In genomic region chr5:79938468-79938867, GRCh38 we compare ENCODE assay signal across 16 cellular contexts. TPM values are rescaled to one million over a fixed set of nuclear protein-coding genes. Genes with fewer than 3 reads are reported as not detected.
DNase-seq lines count a peak whose midpoint lies in the region; ATAC-seq and TF ChIP-seq lines count a peak whose summit lies in the region.
"Had no signal": no experiment of that assay in that cellular context is flagged by ENCODE, and none has a peak within 500 bp of the region (broad histone marks: within the 10 kb centered on the region; RNA-seq: fewer than 3 reads in every experiment).

No MANE protein-coding gene starts in this region.

- in situ Hi-C loops in mammary epithelial cell (cut with MboI; ENCODE audit: low sequenced_read_pairs in 2 of 2) = no loop called here

- BruUV-seq in mammary epithelial cell (replicated peaks; lab: Mats Ljungman, UMichigan) = no TSS peak

- no peaks in the 10 kb centered on the region for H4K20me1 ChIP-seq in mammary epithelial cell (ENCODE audit: insufficient read depth, low read length)

- dilution Hi-C loops in mammary epithelial cell (cut with HindIII; ENCODE audit: low sequenced_read_pairs) = no loop called here

- peak; percentile 26 for DNase-seq in activated naive CD4-positive, alpha-beta T cell treated with anti-CD3 and anti-CD28 coated beads, Interleukin-2, amount 10 ng/mL, durations not matched to agents 7 days and 5 days
- DNase-seq in activated naive CD4-positive, alpha-beta T cell treated with anti-CD3 and anti-CD28 coated beads, Interleukin-2, amount 50 U/mL, for 16 hours = no peak
- DNase-seq in RPMI8226 (peak; percentile 72), mammary epithelial cell (peak; percentile 97), NCI-H187 treated with DMSO at 0.1 percent for 48 hours (lab: John Stamatoyannopoulos, UW) (no peak), NCI-H774 (lab: John Stamatoyannopoulos, UW) (no peak)
- peak; percentile 10 for DNase-seq in stimulated activated naive CD8-positive, alpha-beta T cell treated with anti-CD3 and anti-CD28 coated beads, Interleukin-15, Interleukin-2, amounts not matched to agents 100 U/mL and 50 U/mL, for 24 hours
- DNase-seq: GM23248, heart right ventricle, kidney glomerular epithelial cell, nucleus accumbens, Peyer's patch had no signal

- no peak overlapping the region for H3K27ac Mint-ChIP-seq in activated naive CD4-positive, alpha-beta T cell treated with anti-CD3 and anti-CD28 coated beads, Interleukin-2, amount 10 ng/mL, durations not matched to agents 7 days and 5 days
- H3K27ac Mint-ChIP-seq: IgD-negative memory B cell had no signal

- H3K4me1 ChIP-seq in mammary epithelial cell (ENCODE audit: insufficient read depth, low read length) = peaks cover 38% of the 10 kb centered on the region
- H3K4me1 ChIP-seq: Peyer's patch had no signal

- H3K9me3 Mint-ChIP-seq in activated naive CD4-positive, alpha-beta T cell treated with anti-CD3 and anti-CD28 coated beads, Interleukin-2, amount 10 ng/mL, durations not matched to agents 7 days and 5 days = no peaks in the 10 kb centered on the region
- H3K9me3 Mint-ChIP-seq: IgD-negative memory B cell had no signal

- peak in 1 of 2 donors; percentile 12 for TF ChIP-seq CTCF in mammary epithelial cell (conservative IDR thresholded peaks at IDR 0.05 in 1 of 2, IDR thresholded peaks at IDR 0.05 in 1 of 2; ENCODE audit: extremely low read depth in 1 of 2, insufficient read depth in 1 of 2, low read depth in 1 of 2, low read length in 2 of 2)

- no peak overlapping the region for H3K9ac ChIP-seq in mammary epithelial cell (ENCODE audit: insufficient read depth, low read length)
- H3K9ac ChIP-seq: GM23248 had no signal

- no peaks in the 10 kb centered on the region for H3K36me3 Mint-ChIP-seq in activated naive CD4-positive, alpha-beta T cell treated with anti-CD3 and anti-CD28 coated beads, Interleukin-2, amount 10 ng/mL, durations not matched to agents 7 days and 5 days
- H3K36me3 Mint-ChIP-seq: IgD-negative memory B cell had no signal

- H3K27ac ChIP-seq in mammary epithelial cell (ENCODE audit: insufficient read depth, low read depth, low read length) = peak overlapping the region; percentile 82
- H3K27ac ChIP-seq: esophagus muscularis mucosa, GM23248, heart right ventricle, Peyer's patch had no signal

- no peaks in the 10 kb centered on the region for H3K9me3 ChIP-seq in mammary epithelial cell (replicated peaks; ENCODE audit: insufficient read depth, low read length)
- H3K9me3 ChIP-seq: esophagus muscularis mucosa, Peyer's patch had no signal

- WGBS in mammary epithelial cell (ENCODE audit: low coverage, missing lambda C conversion rate) = 13% methylated on average over 3 of the region's 3 CpGs

- CTCF ChIA-PET in activated naive CD4-positive, alpha-beta T cell treated with anti-CD3 and anti-CD28 coated beads, Interleukin-2, amount 10 ng/mL, durations not matched to agents 7 days and 5 days (lab: Charles Lee) = no interaction called here
- CTCF ChIA-PET in mammary epithelial cell (lab: Charles Lee; ENCODE audit: low non-redundant PET) = interaction anchor here (0.6 kb wide), 1 partner anchor 309 kb away, joined by 5 read pairs; no protein-coding TSS in a partner anchor

- H3K4me3 Mint-ChIP-seq in activated naive CD4-positive, alpha-beta T cell treated with anti-CD3 and anti-CD28 coated beads, Interleukin-2, amount 10 ng/mL, durations not matched to agents 7 days and 5 days = no peak overlapping the region
- H3K4me3 Mint-ChIP-seq: IgD-negative memory B cell had no signal

- intact Hi-C loops in mammary epithelial cell (cut with micrococcal nuclease) = loop anchor here (2.0 to 5.0 kb wide), 2 partner anchors 18 to 39 kb away; no protein-coding TSS in a partner anchor

- peaks cover 8% of the 10 kb centered on the region for H3K4me1 Mint-ChIP-seq in activated naive CD4-positive, alpha-beta T cell treated with anti-CD3 and anti-CD28 coated beads, Interleukin-2, amount 10 ng/mL, durations not matched to agents 7 days and 5 days
- H3K4me1 Mint-ChIP-seq: IgD-negative memory B cell had no signal

- no peaks in the 10 kb centered on the region for H3K27me3 ChIP-seq in mammary epithelial cell (ENCODE audit: insufficient read depth, low read length)
- H3K27me3 ChIP-seq: esophagus muscularis mucosa, heart right ventricle, Peyer's patch had no signal

- H3K4me3 ChIP-seq in mammary epithelial cell (replicated peaks in 1 of 3; ENCODE audit: insufficient read depth in 1 of 3, low read depth in 2 of 3, low read length in 3 of 3) = no peak overlapping the region
- H3K4me3 ChIP-seq: esophagus muscularis mucosa, GM23248, heart right ventricle, Peyer's patch had no signal

- peak overlapping the region; percentile 44 for H3K4me2 ChIP-seq in mammary epithelial cell (ENCODE audit: insufficient read depth, low read depth, low read length)

- peak overlapping the region; percentile 80 for H2AFZ ChIP-seq in mammary epithelial cell (ENCODE audit: low read depth, low read length)
- H2AFZ ChIP-seq: GM23248 had no signal

- peak; percentile 79 for ATAC-seq in stimulated activated naive CD8-positive, alpha-beta T cell treated with anti-CD3 and anti-CD28 coated beads, Interleukin-15, Interleukin-2, amounts not matched to agents 100 U/mL and 50 U/mL, for 24 hours
- no peak for ATAC-seq in HG03469 (IDR thresholded peaks at IDR 0.05; ENCODE audit: unreplicated experiment)
- ATAC-seq: heart right ventricle, sciatic nerve had no signal

- H3K79me2 ChIP-seq in mammary epithelial cell (ENCODE audit: insufficient read depth, low read length) = no peaks in the 10 kb centered on the region

- no peaks in the 10 kb centered on the region for H3K36me3 ChIP-seq in mammary epithelial cell (ENCODE audit: insufficient read depth, low read length)
- H3K36me3 ChIP-seq: esophagus muscularis mucosa, heart right ventricle, Peyer's patch had no signal

- H3K27me3 Mint-ChIP-seq in activated naive CD4-positive, alpha-beta T cell treated with anti-CD3 and anti-CD28 coated beads, Interleukin-2, amount 10 ng/mL, durations not matched to agents 7 days and 5 days = peaks cover 10% of the 10 kb centered on the region

RNA-seq across cellular contexts. Expression of gene MTX3, which starts 52.6 kb away (rescaled TPM):
- total RNA-seq in mammary epithelial cell = 10 to 100 TPM; 21.7 to 23.0 TPM
- polyA plus RNA-seq in mammary epithelial cell = 6.5 TPM
- 7.7 TPM for polyA minus RNA-seq in mammary epithelial cell

Comparison
In these comparisons a context has a peak if more than half of its experiments do, and no peak if none do; other contexts are left out.
1. DNase-seq: peak in activated naive CD4-positive, alpha-beta T cell treated with anti-CD3 and anti-CD28 coated beads, Interleukin-2, amount 10 ng/mL, durations not matched to agents 7 days and 5 days (single experiment), RPMI8226 (single experiment), mammary epithelial cell (single experiment) and stimulated activated naive CD8-positive, alpha-beta T cell treated with anti-CD3 and anti-CD28 coated beads, Interleukin-15, Interleukin-2, amounts not matched to agents 100 U/mL and 50 U/mL, for 24 hours (single experiment); none in activated naive CD4-positive, alpha-beta T cell treated with anti-CD3 and anti-CD28 coated beads, Interleukin-2, amount 50 U/mL, for 16 hours (single experiment), NCI-H187 treated with DMSO at 0.1 percent for 48 hours (single experiment) and NCI-H774 (single experiment).